Comparison of ENCODE assay signal across 8 cellular contexts in genomic region chr16:75555707-75556512, GRCh38.
A peak's percentile ranks its signal among the peaks of the same experiment; 100 is the strongest.
DNase-seq lines count a peak whose midpoint lies in the region; ATAC-seq and TF ChIP-seq lines count a peak whose summit lies in the region.

TMEM231 (minus strand) TSS chr16:75556252; CDS start chr16:75556209, 43 bp downstream.

- H3K36me3 ChIP-seq in mucosa of rectum (ENCODE audit: control insufficient read depth in 2 of 2, insufficient read depth in 2 of 2, low read length in 2 of 2) = no peaks in the 10 kb centered on the region

- H3K9me3 ChIP-seq in mucosa of rectum (ENCODE audit: control insufficient read depth in 2 of 2, low read length in 2 of 2) = no peaks in the 10 kb centered on the region

- peak within 1 kb of the TSS; percentile 62 to 70 for H3K9ac ChIP-seq in mucosa of rectum (ENCODE audit: low read depth in 1 of 2, low read length in 2 of 2)

- ATAC-seq in GM21390 (IDR thresholded peaks at IDR 0.05; ENCODE audit: unreplicated experiment) = peak; percentile 97

- H3K27me3 ChIP-seq in mucosa of rectum (ENCODE audit: control insufficient read depth in 2 of 2, insufficient read depth in 2 of 2, low read length in 2 of 2) = no peaks in the 10 kb centered on the region

- peak; percentile 64 for TF ChIP-seq POLR2A in erythroblast (IDR thresholded peaks at IDR 0.05; ENCODE audit: low read length)

- peak within 1 kb of the TSS; percentile 75 to 80 for H3K4me3 ChIP-seq in mucosa of rectum (ENCODE audit: low read length in 2 of 2)

- H3K4me1 ChIP-seq in mucosa of rectum (ENCODE audit: control insufficient read depth in 2 of 2, insufficient read depth in 2 of 2, low read length in 2 of 2) = peaks cover 4 to 15% of the 10 kb centered on the region in 2 donors

- peak within 1 kb of the TSS; percentile 56 to 71 for H3K27ac ChIP-seq in mucosa of rectum (ENCODE audit: low read depth in 2 of 2, low read length in 2 of 2)

- DNase-seq in DMS 273 (lab: John Stamatoyannopoulos, UW; ENCODE audit: unreplicated experiment) = peak; percentile 99
- peak; percentile 30 to 96 (median 91) for DNase-seq in HUDEP-2 (lab: John Stamatoyannopoulos, UW; ENCODE audit: unreplicated experiment in 76 of 76)
- DNase-seq in OCI-M1 (lab: John Stamatoyannopoulos, UW) = peak; percentile 97
- DNase-seq in activated T-cell treated with anti-CD3 and anti-CD28 coated beads for 48 hours (ENCODE audit: low read depth) = peak; percentile 95
- DNase-seq in erythroblast (lab: John Stamatoyannopoulos, UW) = peak; percentile 96 to 97
- DNase-seq in stimulated activated CD8-positive, alpha-beta memory T cell treated with anti-CD3 and anti-CD28 coated beads, Interleukin-4, amount 100 ng/mL, for 4 hours (ENCODE audit: low read depth in 2 of 2, low spot score in 1 of 2) = peak; percentile 93

Comparison
In these comparisons a context has a peak if more than half of its experiments do, and no peak if none do; other contexts are left out.
1. Peak in every context shown above with its lines: DNase-seq, ATAC-seq, H3K4me3 ChIP-seq and H3K27ac ChIP-seq.